ENCODE assay signal across 1 cellular context in genomic region chr6:144849920-144850319, GRCh38.
TF ChIP-seq lines count a peak whose summit lies in the region.

No MANE protein-coding gene starts in this region.

TF ChIP-seq in K562, 482 proteins besides CTCF, POLR2A, EP300 and RAD21 (continued from another document and continues in another):
- TF ChIP-seq RREB1 (CRISPR knock-in tag; IDR thresholded peaks at IDR 0.05), result 0 out of 2 replicates have a peak, but pooled peaks have one; percentile 25
- TF ChIP-seq ZNF407 (IDR thresholded peaks at IDR 0.05; ENCODE audit: low read depth), result no peak
- peak; percentile 86; the same call in 1 of the 2 replicates for TF ChIP-seq ZNF165 (CRISPR knock-in tag; IDR thresholded peaks at IDR 0.05; ENCODE audit: borderline replicate concordance)
- TF ChIP-seq CTBP1 (IDR thresholded peaks at IDR 0.05; ENCODE audit: borderline replicate concordance), result no peak
- TF ChIP-seq DEAF1 (CRISPR knock-in tag; IDR thresholded peaks at IDR 0.05), result no peak
- no peak for TF ChIP-seq TAF1 (IDR thresholded peaks at IDR 0.05; ENCODE audit: control insufficient read depth, extremely low read depth, insufficient read depth, low read length, severe bottlenecking)
- 0 out of 2 replicates have a peak, but pooled peaks have one; percentile 47 for TF ChIP-seq ZNF175 (CRISPR knock-in tag; IDR thresholded peaks at IDR 0.05; ENCODE audit: low read depth)
- no peak for TF ChIP-seq RBM22 (IDR thresholded peaks at IDR 0.05; ENCODE audit: low read depth, low read length, poor library complexity, severe bottlenecking)
- TF ChIP-seq ZNF232 (CRISPR knock-in tag; IDR thresholded peaks at IDR 0.05), result no peak
- TF ChIP-seq POLR2AphosphoS2 (IDR thresholded peaks at IDR 0.05; ENCODE audit: low read length), result no peak
- no peak for TF ChIP-seq XRCC4 (IDR thresholded peaks at IDR 0.05; ENCODE audit: extremely low read depth, insufficient read depth, insufficient read length)
- TF ChIP-seq ETV1 (tag; conservative IDR thresholded peaks at IDR 0.05; ENCODE audit: low read depth), result peak; percentile 62; the same call in 1 of the 2 replicates
- TF ChIP-seq ZNF740 (CRISPR knock-in tag; IDR thresholded peaks at IDR 0.05), result no peak
- TF ChIP-seq ZNF740 (tag; IDR thresholded peaks at IDR 0.05), result peak in 1 of 2 experiments; percentile 84; a peak in 2 of 4 replicates
- TF ChIP-seq MLLT1 (IDR thresholded peaks at IDR 0.05), result no peak
- no peak for TF ChIP-seq FOSL1 (tag; conservative IDR thresholded peaks at IDR 0.05)
- TF ChIP-seq ZNF639 (CRISPR knock-in tag; conservative IDR thresholded peaks at IDR 0.05 in 1 of 2, IDR thresholded peaks at IDR 0.05 in 1 of 2), result peak in 1 of 2 experiments; percentile 82; a peak in 2 of 4 replicates
- no peak for TF ChIP-seq THAP7 (CRISPR knock-in tag; IDR thresholded peaks at IDR 0.05)
- TF ChIP-seq ZKSCAN8 (CRISPR knock-in tag; IDR thresholded peaks at IDR 0.05), result peak; percentile 30; the same call in 1 of the 2 replicates
- TF ChIP-seq VEZF1 (CRISPR knock-in tag; IDR thresholded peaks at IDR 0.05), result peak; percentile 83
- no peak for TF ChIP-seq HNRNPH1 (optimal IDR thresholded peaks at IDR 0.05; ENCODE audit: low read depth, low read length)
- TF ChIP-seq DMBX1 (CRISPR knock-in tag; IDR thresholded peaks at IDR 0.05; ENCODE audit: borderline replicate concordance), result peak; percentile 91
- no peak for TF ChIP-seq ZBTB43 (CRISPR knock-in tag; IDR thresholded peaks at IDR 0.05)
- TF ChIP-seq IRF9 (tag; IDR thresholded peaks at IDR 0.05), result no peak
- TF ChIP-seq ZNF217 (CRISPR knock-in tag; IDR thresholded peaks at IDR 0.05), result no peak
- no peak for TF ChIP-seq PHB2 (IDR thresholded peaks at IDR 0.05; ENCODE audit: low read depth)
- TF ChIP-seq DNMT1 (IDR thresholded peaks at IDR 0.05), result no peak
- no peak for TF ChIP-seq SAP30 (IDR thresholded peaks at IDR 0.05; ENCODE audit: borderline replicate concordance, insufficient read depth, low read depth, low read length, poor library complexity, severe bottlenecking)
- no peak for TF ChIP-seq RNF2 (IDR thresholded peaks at IDR 0.05)
- no peak for TF ChIP-seq ZNF561 (CRISPR knock-in tag; conservative IDR thresholded peaks at IDR 0.05)
